Comparison of ENCODE assay signal across 1 cellular context in genomic region chr17:27551701-27552466, GRCh38.
TF ChIP-seq lines count a peak whose summit lies in the region.

No MANE protein-coding gene starts in this region.

TF ChIP-seq in HepG2, 621 proteins besides CTCF, POLR2A, EP300 and RAD21 (continued from another document and continues in another):
- peak; percentile 42; the same call in 1 of the 2 replicates for TF ChIP-seq HOMEZ (CRISPR knock-in tag; IDR thresholded peaks at IDR 0.05; ENCODE audit: low read depth)
- TF ChIP-seq DPF2 (CRISPR knock-in tag; IDR thresholded peaks at IDR 0.05; ENCODE audit: borderline replicate concordance, low read depth): peak; percentile 76
- TF ChIP-seq SOX13 (IDR thresholded peaks at IDR 0.05): no peak
- peak in 1 of 2 experiments; percentile 71; a peak in 2 of 4 replicates for TF ChIP-seq SOX13 (CRISPR knock-in tag; conservative IDR thresholded peaks at IDR 0.05 in 1 of 2, IDR thresholded peaks at IDR 0.05 in 1 of 2)
- TF ChIP-seq FOXA1 (IDR thresholded peaks at IDR 0.05): no peak
- TF ChIP-seq FOXA1 (CRISPR knock-in tag; IDR thresholded peaks at IDR 0.05): peak; percentile 69
- no peak for TF ChIP-seq UBTF (CRISPR knock-in tag; IDR thresholded peaks at IDR 0.05)
- TF ChIP-seq ZBTB37 (CRISPR knock-in tag; IDR thresholded peaks at IDR 0.05): no peak
- peak; percentile 61; the same call in 1 of the 2 replicates for TF ChIP-seq CREM (IDR thresholded peaks at IDR 0.05)
- TF ChIP-seq CREM (CRISPR knock-in tag; IDR thresholded peaks at IDR 0.05): no peak
- TF ChIP-seq HDAC1 (CRISPR knock-in tag; IDR thresholded peaks at IDR 0.05): peak; percentile 79
- no peak for TF ChIP-seq KDM5B (CRISPR knock-in tag; IDR thresholded peaks at IDR 0.05; ENCODE audit: borderline replicate concordance)
- peak; percentile 96 for TF ChIP-seq HNF4A (CRISPR knock-in tag; IDR thresholded peaks at IDR 0.05)
- peak; percentile 90 for TF ChIP-seq HDAC2 (CRISPR knock-in tag; IDR thresholded peaks at IDR 0.05)
- 0 out of 2 replicates have a peak, but pooled peaks have one; percentile 54 for TF ChIP-seq ZNF205 (CRISPR knock-in tag; IDR thresholded peaks at IDR 0.05)
- TF ChIP-seq CENPT (CRISPR knock-in tag; IDR thresholded peaks at IDR 0.05; ENCODE audit: low read depth): no peak
- TF ChIP-seq TFE3 (CRISPR knock-in tag; IDR thresholded peaks at IDR 0.05): peak; percentile 35; the same call in 1 of the 2 replicates
- TF ChIP-seq THAP11 (CRISPR knock-in tag; IDR thresholded peaks at IDR 0.05): peak; percentile 46; the same call in 1 of the 2 replicates
- 0 out of 2 replicates have a peak, but pooled peaks have one; percentile 35 for TF ChIP-seq DRAP1 (CRISPR knock-in tag; IDR thresholded peaks at IDR 0.05)
- TF ChIP-seq ATF7 (IDR thresholded peaks at IDR 0.05): no peak
- TF ChIP-seq ATF7 (CRISPR knock-in tag; IDR thresholded peaks at IDR 0.05): peak; percentile 83; the same call in 1 of the 2 replicates
- TF ChIP-seq SMARCE1 (IDR thresholded peaks at IDR 0.05; ENCODE audit: borderline replicate concordance): 0 out of 2 replicates have a peak, but pooled peaks have one; percentile 13
- TF ChIP-seq FOXC1 (CRISPR knock-in tag; IDR thresholded peaks at IDR 0.05; ENCODE audit: borderline replicate concordance): peak; percentile 34; the same call in 1 of the 2 replicates
- TF ChIP-seq MAZ (IDR thresholded peaks at IDR 0.05; ENCODE audit: borderline replicate concordance, low read depth, low read length): peak; percentile 38; the same call in 1 of the 2 replicates
- TF ChIP-seq MAZ (CRISPR knock-in tag; IDR thresholded peaks at IDR 0.05; ENCODE audit: low read depth): no peak
- TF ChIP-seq ZNF414 (CRISPR knock-in tag; IDR thresholded peaks at IDR 0.05): peak; percentile 52; the same call in 1 of the 2 replicates
- TF ChIP-seq ZNF609 (CRISPR knock-in tag; IDR thresholded peaks at IDR 0.05; ENCODE audit: borderline replicate concordance): peak; percentile 43; the same call in 1 of the 2 replicates
- TF ChIP-seq ZFP36 (IDR thresholded peaks at IDR 0.05; ENCODE audit: borderline replicate concordance, low read depth, low read length, partially characterized antibody): peak; percentile 99
- peak; percentile 54; the same call in 1 of the 2 replicates for TF ChIP-seq SOX5 (CRISPR knock-in tag; IDR thresholded peaks at IDR 0.05; ENCODE audit: borderline replicate concordance)
- peak; percentile 63; the same call in 1 of the 2 replicates for TF ChIP-seq KAT8 (CRISPR knock-in tag; IDR thresholded peaks at IDR 0.05)
- TF ChIP-seq ZNF530 (CRISPR knock-in tag; IDR thresholded peaks at IDR 0.05; ENCODE audit: low read depth): no peak
- no peak for TF ChIP-seq ZNF207 (IDR thresholded peaks at IDR 0.05; ENCODE audit: borderline replicate concordance)
- no peak for TF ChIP-seq ZNF660 (CRISPR knock-in tag; IDR thresholded peaks at IDR 0.05; ENCODE audit: borderline replicate concordance, low read depth)
- TF ChIP-seq ZC3H13 (CRISPR knock-in tag; IDR thresholded peaks at IDR 0.05): no peak
- no peak for TF ChIP-seq PAF1 (CRISPR knock-in tag; IDR thresholded peaks at IDR 0.05)
- TF ChIP-seq ZNF282 (IDR thresholded peaks at IDR 0.05; ENCODE audit: partially characterized antibody): no peak
- TF ChIP-seq NR0B2 (CRISPR knock-in tag; IDR thresholded peaks at IDR 0.05): no peak
- no peak for TF ChIP-seq E2F5 (CRISPR knock-in tag; conservative IDR thresholded peaks at IDR 0.05)
- no peak for TF ChIP-seq ZSCAN29 (CRISPR knock-in tag; conservative IDR thresholded peaks at IDR 0.05)
- no peak for TF ChIP-seq BCLAF1 (IDR thresholded peaks at IDR 0.05)
- TF ChIP-seq JUNB (CRISPR knock-in tag; IDR thresholded peaks at IDR 0.05; ENCODE audit: borderline replicate concordance): peak; percentile 96
- TF ChIP-seq ZNF431 (CRISPR knock-in tag; IDR thresholded peaks at IDR 0.05; ENCODE audit: borderline replicate concordance, low read depth): 0 out of 2 replicates have a peak, but pooled peaks have one; percentile 43
- TF ChIP-seq ZNF850 (CRISPR knock-in tag; conservative IDR thresholded peaks at IDR 0.05): no peak
- peak; percentile 95 for TF ChIP-seq JUN (CRISPR knock-in tag; IDR thresholded peaks at IDR 0.05)
- TF ChIP-seq ZNF644 (CRISPR knock-in tag; IDR thresholded peaks at IDR 0.05; ENCODE audit: low read depth): peak; percentile 31; the same call in 1 of the 2 replicates
- TF ChIP-seq U2AF1 (optimal IDR thresholded peaks at IDR 0.05; ENCODE audit: low read depth, low read length): no peak
- TF ChIP-seq MXD1 (CRISPR knock-in tag; IDR thresholded peaks at IDR 0.05): no peak
